9 cellular contexts compared by ENCODE assay signal in genomic region chr4:27692098-27692679, GRCh38.
DNase-seq lines count a peak whose midpoint lies in the region; ATAC-seq and TF ChIP-seq lines count a peak whose summit lies in the region.
"Had no signal": no experiment of that assay in that cellular context is flagged by ENCODE, and none has a peak within 500 bp of the region (broad histone marks: within the 10 kb centered on the region; RNA-seq: fewer than 3 reads in every experiment).

No MANE protein-coding gene starts in this region.

- WGBS in smooth muscle cell (ENCODE audit: low lambda C conversion rate), result 44% methylated on average over 7 of the region's 7 CpGs

- no peaks in the 10 kb centered on the region for H3K9me3 ChIP-seq in smooth muscle cell (replicated peaks; ENCODE audit: low read depth)
- H3K9me3 ChIP-seq: upper lobe of left lung had no signal

- no peaks in the 10 kb centered on the region for H3K9me3 Mint-ChIP-seq in endothelial cell (ENCODE audit: unreplicated experiment)

- no peak overlapping the region for H3K27ac ChIP-seq in smooth muscle cell (ENCODE audit: low read depth)
- H3K27ac ChIP-seq: upper lobe of left lung had no signal

- H3K27me3 ChIP-seq in smooth muscle cell (ENCODE audit: low read depth), result no peaks in the 10 kb centered on the region
- H3K27me3 ChIP-seq: upper lobe of left lung had no signal

- ATAC-seq in GM18870 (IDR thresholded peaks at IDR 0.05; ENCODE audit: unreplicated experiment) (peak; percentile 90), HG03095 (IDR thresholded peaks at IDR 0.05; ENCODE audit: unreplicated experiment) (peak; percentile 89), Right ventricle myocardium inferior (no peak)

- peaks cover 3% of the 10 kb centered on the region for H3K27me3 Mint-ChIP-seq in endothelial cell (ENCODE audit: unreplicated experiment)

- peak; percentile 64 for TF ChIP-seq CTCF in endothelial cell (IDR thresholded peaks at IDR 0.05; ENCODE audit: unreplicated experiment)
- TF ChIP-seq CTCF in smooth muscle cell (IDR thresholded peaks at IDR 0.05; ENCODE audit: borderline replicate concordance, insufficient read depth, poor library complexity, severe bottlenecking), result peak; percentile 56

- DNase-seq in COLO668 (lab: John Stamatoyannopoulos, UW; ENCODE audit: unreplicated experiment), result peak; percentile 22
- peak; percentile 59 for DNase-seq in NCI-H748 treated with DMSO at 0.1 percent for 48 hours (lab: John Stamatoyannopoulos, UW)
- DNase-seq in endothelial cell (ENCODE audit: low spot score), result peak; percentile 12
- DNase-seq in smooth muscle cell (lab: John Stamatoyannopoulos, UW; ENCODE audit: unreplicated experiment), result no peak
- DNase-seq in activated gamma-delta T cell treated with Interleukin-2 at 50 U/mL for 16 hours, result no peak
- DNase-seq in Right ventricle myocardium inferior (ENCODE audit: missing footprints), result no peak

- no peaks in the 10 kb centered on the region for H3K36me3 Mint-ChIP-seq in endothelial cell (ENCODE audit: low read depth, unreplicated experiment)

- H3K4me1 Mint-ChIP-seq in endothelial cell (ENCODE audit: unreplicated experiment), result no peaks in the 10 kb centered on the region

- no peaks in the 10 kb centered on the region for H3K4me1 ChIP-seq in smooth muscle cell (ENCODE audit: low read depth)
- H3K4me1 ChIP-seq: upper lobe of left lung had no signal

- no peak overlapping the region for H3K4me2 ChIP-seq in smooth muscle cell

- no peak overlapping the region for H3K27ac Mint-ChIP-seq in endothelial cell (ENCODE audit: unreplicated experiment)

- intact Hi-C loops in Right ventricle myocardium inferior (cut with DNase I), result no loop called here

- H3K36me3 ChIP-seq in smooth muscle cell (ENCODE audit: low read depth), result no peaks in the 10 kb centered on the region
- H3K36me3 ChIP-seq: upper lobe of left lung had no signal

- no peak overlapping the region for H3K9ac ChIP-seq in smooth muscle cell (ENCODE audit: low read depth)

- H3K4me3 ChIP-seq in smooth muscle cell, result no peak overlapping the region
- H3K4me3 ChIP-seq: upper lobe of left lung had no signal

- H2AFZ ChIP-seq in smooth muscle cell (ENCODE audit: low read depth), result no peak overlapping the region

- H4K20me1 ChIP-seq in smooth muscle cell (ENCODE audit: low read depth), result no peaks in the 10 kb centered on the region

- no peak overlapping the region for H3K4me3 Mint-ChIP-seq in endothelial cell (ENCODE audit: unreplicated experiment)

- no peaks in the 10 kb centered on the region for H3K79me2 ChIP-seq in smooth muscle cell (ENCODE audit: low read depth)

- no peaks in the 10 kb centered on the region for H3F3A ChIP-seq in smooth muscle cell (ENCODE audit: low read depth)

Comparison
In these comparisons a context has a peak if more than half of its experiments do, and no peak if none do; other contexts are left out.
1. DNase-seq: peak in COLO668 (single experiment), NCI-H748 treated with DMSO at 0.1 percent for 48 hours (single experiment) and endothelial cell (single experiment); none in smooth muscle cell (single experiment), activated gamma-delta T cell treated with Interleukin-2 at 50 U/mL for 16 hours (single experiment) and Right ventricle myocardium inferior (single experiment).